ENCODE assay signal across 1 cellular context in the genomic region with DNA sequence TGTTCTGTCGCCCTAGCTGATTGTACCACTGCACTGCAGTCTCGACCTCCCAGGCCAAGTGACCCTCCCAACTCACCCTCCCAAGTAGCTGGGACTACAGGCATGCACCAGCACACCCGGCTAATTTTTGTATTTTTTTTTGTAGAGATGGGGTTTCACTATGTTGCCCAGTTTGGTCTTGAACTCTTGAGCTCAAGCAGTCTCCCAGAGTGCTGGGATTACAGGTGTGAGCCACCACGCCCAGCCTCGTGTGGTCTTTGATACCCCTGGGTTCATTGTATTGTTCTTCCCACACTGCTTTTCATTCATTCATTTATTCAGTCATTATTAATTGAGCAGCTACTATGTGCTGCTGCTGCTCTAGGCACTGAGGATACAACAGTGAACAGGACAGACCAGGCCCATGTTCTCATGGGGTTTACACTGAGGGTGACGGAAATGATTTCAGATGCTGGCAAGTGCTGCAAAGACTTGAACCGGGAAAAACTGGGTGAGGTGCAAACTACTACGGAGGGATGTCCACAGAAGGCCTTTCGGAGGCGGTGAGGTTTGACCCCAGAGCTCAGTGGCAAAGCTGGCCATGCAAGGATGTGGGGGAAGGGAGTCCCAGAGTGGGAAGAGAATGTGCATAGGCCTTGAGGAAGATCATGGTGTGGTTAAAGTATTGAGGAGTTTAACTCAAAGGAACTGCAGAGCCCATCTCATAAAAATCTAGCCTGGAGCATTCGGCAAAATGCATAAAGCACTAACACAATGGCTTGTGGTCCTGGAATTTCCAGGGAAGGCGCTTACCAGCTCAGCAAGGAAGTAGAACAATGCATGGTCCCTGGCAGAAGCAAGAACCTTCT.
TF ChIP-seq lines count a peak whose summit lies in the region.

No MANE protein-coding gene starts in this region.

TF ChIP-seq in endothelial cell of umbilical vein, 7 proteins besides CTCF, POLR2A, EP300 and RAD21 (continued from another document):
- TF ChIP-seq, protein P1, sequence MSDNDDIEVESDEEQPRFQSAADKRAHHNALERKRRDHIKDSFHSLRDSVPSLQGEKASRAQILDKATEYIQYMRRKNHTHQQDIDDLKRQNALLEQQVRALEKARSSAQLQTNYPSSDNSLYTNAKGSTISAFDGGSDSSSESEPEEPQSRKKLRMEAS (IDR thresholded peaks at IDR 0.05; ENCODE audit: insufficient read depth, insufficient read length): no peak
- no peak for TF ChIP-seq JUN (IDR thresholded peaks at IDR 0.05; ENCODE audit: borderline replicate concordance, insufficient read depth, insufficient read length, low read depth)
- TF ChIP-seq GATA2 (IDR thresholded peaks at IDR 0.05; ENCODE audit: insufficient read depth, insufficient read length, low read depth, low read length): no peak
- TF ChIP-seq MYC (IDR thresholded peaks at IDR 0.05; ENCODE audit: low read depth, low read length): no peak
- TF ChIP-seq EZH2 (IDR thresholded peaks at IDR 0.05; ENCODE audit: borderline replicate concordance, low read depth, low read length, severe bottlenecking): no peak
- TF ChIP-seq FOS (IDR thresholded peaks at IDR 0.05; ENCODE audit: borderline replicate concordance, insufficient read depth, low read length): no peak
